ENCODE assay signal across 8 cellular contexts in the genomic region with DNA sequence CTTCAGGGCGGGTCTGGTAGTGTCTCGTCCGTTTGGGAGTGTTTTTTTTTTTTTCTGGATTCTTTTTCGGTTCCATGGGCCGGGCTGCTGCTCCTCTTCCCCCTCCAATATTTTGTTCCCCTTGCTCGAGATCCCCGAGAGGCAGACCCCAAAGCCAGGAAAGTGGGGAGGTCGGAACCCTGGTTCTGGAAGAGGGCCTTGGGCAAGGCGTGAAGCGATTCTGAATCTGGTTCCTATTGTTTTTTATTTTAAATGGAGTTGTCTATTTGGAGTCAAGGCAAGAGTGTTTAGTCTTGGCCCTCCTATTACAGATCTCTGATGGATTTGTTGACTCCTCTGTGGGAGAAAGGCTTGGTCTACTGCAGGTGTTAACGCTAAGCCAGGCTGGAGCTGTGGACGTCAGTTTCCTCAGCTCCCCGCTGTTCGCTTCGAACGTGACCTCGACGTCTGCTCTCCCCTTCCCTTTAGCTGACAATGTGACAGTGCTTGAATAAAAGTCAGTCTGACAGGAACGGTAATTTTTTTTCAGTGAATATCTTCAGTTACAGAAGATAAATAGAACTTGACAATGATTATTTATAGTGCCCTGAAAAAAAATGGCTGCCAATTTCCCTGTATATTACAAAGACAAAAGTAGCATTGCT. TPM values are rescaled to one million over a fixed set of nuclear protein-coding genes. Genes with fewer than 3 reads are reported as not detected.
DNase-seq lines count a peak whose midpoint lies in the region; ATAC-seq and TF ChIP-seq lines count a peak whose summit lies in the region.

No MANE protein-coding gene starts in this region.

- WGBS in right cardiac atrium, result under 1% methylated on average over 19 of the region's 19 CpGs

- peak; percentile 20 for DNase-seq in HPDE6-E6E7 (ENCODE audit: extremely low spot score)
- no peak for DNase-seq in RWPE2 (ENCODE audit: low spot score)
- peak; percentile 66 for DNase-seq in adipocyte (ENCODE audit: low read depth)
- peak; percentile 33 to 71 (median 64) for DNase-seq in right cardiac atrium
- DNase-seq in renal cortical epithelial cell (ENCODE audit: low read depth), result peak; percentile 23

- H3K9ac ChIP-seq in BLaER1 treated with 17β-estradiol and CSF1 and Interleukin-3, amounts not matched to agents 10 nM and 100 nM, result peak overlapping the region; percentile 90 to 99 (median 94)
- H3K9ac ChIP-seq in adipocyte (ENCODE audit: low read length), result peak overlapping the region; percentile 98

- peak overlapping the region; percentile 87 to 100 (median 95) for H3K27ac ChIP-seq in BLaER1 treated with 17β-estradiol and CSF1 and Interleukin-3, amounts not matched to agents 10 nM and 100 nM
- H3K27ac ChIP-seq in RWPE2 (ENCODE audit: poor library complexity, severe bottlenecking), result peak overlapping the region; percentile 60
- peak overlapping the region; percentile 96 for H3K27ac ChIP-seq in right cardiac atrium (ENCODE audit: low read length)

- H3K36me3 ChIP-seq in BLaER1 treated with 17β-estradiol and CSF1 and Interleukin-3, amounts not matched to agents 10 nM and 100 nM, result peaks cover under 1 to 5% (median 1%) of the 10 kb centered on the region in 11 experiments; a peak in 12 of 22 replicates
- H3K36me3 ChIP-seq in RWPE2 (ENCODE audit: low read depth), result no peaks in the 10 kb centered on the region
- no peaks in the 10 kb centered on the region for H3K36me3 ChIP-seq in adipocyte (ENCODE audit: control insufficient read depth, insufficient read depth, low read length, severe bottlenecking)

- no peaks in the 10 kb centered on the region for H3K9me3 ChIP-seq in BLaER1 treated with 17β-estradiol and CSF1 and Interleukin-3, amounts not matched to agents 10 nM and 100 nM (replicated peaks in 1 of 11)
- no peaks in the 10 kb centered on the region for H3K9me3 ChIP-seq in RWPE2 (ENCODE audit: severe bottlenecking)
- H3K9me3 ChIP-seq in adipocyte (ENCODE audit: control insufficient read depth, low read length), result no peaks in the 10 kb centered on the region
- no peaks in the 10 kb centered on the region for H3K9me3 ChIP-seq in right cardiac atrium (ENCODE audit: control insufficient read depth, low read length)

- H4K20me1 ChIP-seq in BLaER1 treated with 17β-estradiol and CSF1 and Interleukin-3, amounts not matched to agents 10 nM and 100 nM, result no peaks in the 10 kb centered on the region; a peak in 1 of 22 replicates

- intact Hi-C loops in right cardiac atrium (cut with DNase I), result loop anchor here in 2 of 4 donors (2.0 to 10.0 kb wide), 3 partner anchors 70 to 222 kb away; partner anchors contain the start of gene EFR3B (in 1 of the 2)

- peak overlapping the region; percentile 67 to 91 (median 80) for H3K4me3 ChIP-seq in BLaER1 treated with 17β-estradiol and CSF1 and Interleukin-3, amounts not matched to agents 10 nM and 100 nM
- peak overlapping the region; percentile 60 for H3K4me3 ChIP-seq in RWPE2 (ENCODE audit: severe bottlenecking)
- peak overlapping the region; percentile 94 for H3K4me3 ChIP-seq in adipocyte (ENCODE audit: low read length)
- H3K4me3 ChIP-seq in right cardiac atrium (ENCODE audit: low read length), result peak overlapping the region; percentile 87

- H3K4me1 ChIP-seq in BLaER1 treated with 17β-estradiol and CSF1 and Interleukin-3, amounts not matched to agents 10 nM and 100 nM, result peaks cover 7 to 23% (median 17%) of the 10 kb centered on the region in 10 experiments; a peak in 19 of 20 replicates
- H3K4me1 ChIP-seq in RWPE2 (ENCODE audit: insufficient read depth, poor library complexity, severe bottlenecking), result no peaks in the 10 kb centered on the region
- peaks cover 21% of the 10 kb centered on the region for H3K4me1 ChIP-seq in adipocyte (ENCODE audit: control insufficient read depth, insufficient read depth, low read length)
- no peaks in the 10 kb centered on the region for H3K4me1 ChIP-seq in right cardiac atrium (ENCODE audit: control insufficient read depth, insufficient read depth, low read length)

- TF ChIP-seq CTCF in RWPE2 (IDR thresholded peaks at IDR 0.05; ENCODE audit: poor library complexity, severe bottlenecking), result no peak

- ATAC-seq in RWPE2 (ENCODE audit: low read depth), result no peak
- peak in 1 of 2 donors; percentile 2 for ATAC-seq in right cardiac atrium
- no peak for ATAC-seq in GM21367 (IDR thresholded peaks at IDR 0.05; ENCODE audit: unreplicated experiment)
- no peak for ATAC-seq in GM21390 (IDR thresholded peaks at IDR 0.05; ENCODE audit: unreplicated experiment)

- peak overlapping the region; percentile 75 to 97 (median 88) for H3K4me2 ChIP-seq in BLaER1 treated with 17β-estradiol and CSF1 and Interleukin-3, amounts not matched to agents 10 nM and 100 nM

- no peaks in the 10 kb centered on the region for H3K27me3 ChIP-seq in BLaER1 treated with 17β-estradiol and CSF1 and Interleukin-3, amounts not matched to agents 10 nM and 100 nM
- H3K27me3 ChIP-seq in RWPE2 (ENCODE audit: insufficient read depth, poor library complexity, severe bottlenecking) (no peaks in the 10 kb centered on the region), adipocyte (replicated peaks; ENCODE audit: control insufficient read depth, insufficient read depth, low read length) (no peaks in the 10 kb centered on the region), right cardiac atrium (ENCODE audit: control insufficient read depth, insufficient read depth) (no peaks in the 10 kb centered on the region)

RNA-seq across cellular contexts. Expression of gene DNAJC27, which starts 0.7 kb away (rescaled TPM):
- total RNA-seq in right cardiac atrium (10 to 100 TPM in 2 of 4 donors, 1 to 10 TPM in 2; 8.7 to 10.4 (median 9.5) TPM), renal cortical epithelial cell (3.1 and 10.5 TPM in 2 replicates)
- polyA plus RNA-seq in right cardiac atrium, result 4.1 TPM

RNA-seq across cellular contexts. Expression of gene ADCY3, which starts 52.4 kb away (rescaled TPM):
- 10 to 100 TPM; 11.7 to 30.4 (median 17.4) TPM for total RNA-seq in right cardiac atrium
- polyA plus RNA-seq in right cardiac atrium, result 17.1 TPM
- total RNA-seq in renal cortical epithelial cell, result 9.2 and 16.5 TPM in 2 replicates
